21 cellular contexts compared by ENCODE assay signal in the genomic region with DNA sequence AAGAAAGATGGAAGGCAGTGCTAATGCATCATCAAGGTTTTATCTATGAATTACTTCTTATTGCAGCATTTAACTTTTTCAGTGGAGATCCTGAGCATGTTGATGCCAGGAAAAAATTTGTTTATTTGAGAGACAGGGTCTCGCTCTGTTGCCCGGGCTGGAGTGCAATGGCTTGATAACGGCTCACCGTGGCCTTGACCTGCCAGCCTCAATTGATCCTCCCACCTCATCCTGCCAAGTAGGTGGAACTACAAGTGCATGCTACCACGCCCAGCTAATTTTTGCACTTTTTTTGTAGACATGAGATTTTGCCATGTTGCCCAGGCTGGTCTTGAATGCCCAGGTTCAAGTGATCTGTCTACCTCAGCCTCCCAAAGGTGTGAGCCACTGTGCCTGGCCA.
"Had no signal": no experiment of that assay in that cellular context is flagged by ENCODE, and none has a peak within 500 bp of the region (broad histone marks: within the 10 kb centered on the region; RNA-seq: fewer than 3 reads in every experiment).

No MANE protein-coding gene starts in this region.

- H3K4me1 ChIP-seq: adrenal gland, foreskin keratinocyte had no signal

- DNase-seq: activated B cell treated with CpG ODN at 0.5 μM for 24 hours; activated CD4-positive, alpha-beta T cell treated with anti-CD3 and anti-CD28 coated beads for 36 hours; activated CD4-positive, alpha-beta T cell treated with anti-CD3 and anti-CD28 coated beads, Interleukin-2, amount 50 U/mL, for 4 hours; activated CD8-positive, alpha-beta memory T cell treated with anti-CD3 and anti-CD28 coated beads for 24 hours; activated CD8-positive, alpha-beta memory T cell treated with anti-CD3 and anti-CD28 coated beads, Interleukin-2, amount 50 U/mL, for 4 hours; activated naive CD4-positive, alpha-beta T cell; activated T-cell treated with anti-CD3 and anti-CD28 coated beads, Interleukin-2, amount 50 U/mL, for 24 hours; cerebellar nuclear complex; effector CD8-positive, alpha-beta T cell; foreskin keratinocyte; left ventricle myocardium inferior; mammary epithelial cell; naive thymus-derived CD8-positive, alpha-beta T cell; stimulated activated CD4-positive, alpha-beta T cell treated with anti-CD3 and anti-CD28 coated beads, Interleukin-4, amount 100 ng/mL, for 4 hours; stimulated activated naive CD8-positive, alpha-beta T cell treated with anti-CD3 and anti-CD28 coated beads, Interleukin-15, Interleukin-2, amounts not matched to agents 100 U/mL and 50 U/mL, for 24 hours; T-helper 1 cell had no signal

- H3K9me3 ChIP-seq: adrenal gland, left ventricle myocardium inferior, tibial nerve had no signal

- H2AFZ ChIP-seq: neural progenitor cell had no signal

- H3K36me3 ChIP-seq: adrenal gland, left ventricle myocardium inferior, neural progenitor cell, tibial nerve had no signal

- H3K9ac ChIP-seq: neural progenitor cell had no signal

- ATAC-seq: activated CD4-positive, alpha-beta T cell treated with anti-CD3 and anti-CD28 coated beads for 36 hours; foreskin keratinocyte; naive thymus-derived CD8-positive, alpha-beta T cell; stimulated activated naive CD8-positive, alpha-beta T cell treated with anti-CD3 and anti-CD28 coated beads, Interleukin-15, Interleukin-2, amounts not matched to agents 100 U/mL and 50 U/mL, for 24 hours had no signal

- H3K4me3 ChIP-seq: adrenal gland, left ventricle myocardium inferior, neural progenitor cell, tibial nerve had no signal

- H3K27ac ChIP-seq: adrenal gland, foreskin keratinocyte, left ventricle myocardium inferior, neural progenitor cell had no signal

- H3K27me3 ChIP-seq: adrenal gland, foreskin keratinocyte, neural progenitor cell, tibial nerve had no signal

- FAIRE-seq: bronchial epithelial cell, urothelium cell line had no signal
